Comparison of ENCODE assay signal across 3 cellular contexts in the genomic region with DNA sequence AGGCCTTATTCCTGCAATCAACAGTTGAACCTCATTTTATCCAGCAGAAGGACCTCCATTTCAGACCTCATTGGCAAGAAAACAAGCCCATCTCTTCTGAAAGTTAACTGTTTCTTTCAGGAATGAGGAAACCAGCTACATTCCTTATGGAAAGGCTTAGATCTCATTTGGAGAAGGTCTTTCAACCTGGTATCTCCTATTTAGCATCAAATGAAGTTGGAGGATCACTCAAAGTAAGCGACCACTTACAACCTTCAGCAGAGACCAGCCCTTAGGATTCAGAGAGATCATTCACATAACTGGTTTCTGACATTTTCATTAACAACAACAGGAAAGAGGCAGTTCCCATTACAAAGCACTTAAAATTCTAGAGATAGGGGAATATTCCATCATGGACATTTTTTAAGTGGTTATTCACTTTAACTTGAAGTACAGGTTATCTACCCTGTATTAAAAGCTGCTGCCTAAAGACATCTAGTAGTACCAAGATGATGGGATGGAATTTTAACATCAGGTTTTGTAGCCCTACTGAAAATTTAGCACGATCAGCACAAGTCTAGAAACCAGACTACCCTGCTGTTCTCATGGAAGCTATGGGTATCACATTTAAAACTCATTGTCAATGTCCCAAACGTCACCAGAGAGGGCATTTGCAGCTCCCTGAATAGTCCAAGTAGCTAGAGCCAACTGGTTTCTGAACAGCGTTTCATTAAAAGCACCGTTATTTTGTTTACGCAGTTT.
TF ChIP-seq lines count a peak whose summit lies in the region.

No MANE protein-coding gene starts in this region.

TF ChIP-seq in SK-N-SH treated with all-trans-retinoic acid at 6 μM for 48 hours, 23 proteins besides CTCF, POLR2A, EP300 and RAD21:
- TF ChIP-seq ESRRG (CRISPR knock-in tag; IDR thresholded peaks at IDR 0.05) (no peak), ISL1 (CRISPR knock-in tag; IDR thresholded peaks at IDR 0.05) (peak; percentile 82)

TF ChIP-seq in SK-N-SH, 30 proteins besides CTCF, POLR2A, EP300 and RAD21:
- no peak for TF ChIP-seq RXRA (IDR thresholded peaks at IDR 0.05; ENCODE audit: borderline replicate concordance, low read depth)
- TF ChIP-seq RCOR1 (IDR thresholded peaks at IDR 0.05; ENCODE audit: low read length) = no peak
- TF ChIP-seq ELF1 (IDR thresholded peaks at IDR 0.05) = no peak
- no peak for TF ChIP-seq CHD2 (IDR thresholded peaks at IDR 0.05; ENCODE audit: low read length, partially characterized antibody)
- TF ChIP-seq ZBTB33 (IDR thresholded peaks at IDR 0.05; ENCODE audit: borderline replicate concordance, low read depth) = no peak
- no peak for TF ChIP-seq PBX3 (IDR thresholded peaks at IDR 0.05)
- TF ChIP-seq EZH2phosphoT487 (IDR thresholded peaks at IDR 0.05; ENCODE audit: borderline replicate concordance, low read depth) = no peak
- TF ChIP-seq RFX5 (IDR thresholded peaks at IDR 0.05; ENCODE audit: low read length) = no peak
- TF ChIP-seq FOSL2 (IDR thresholded peaks at IDR 0.05; ENCODE audit: borderline replicate concordance, low read depth) = no peak
- no peak for TF ChIP-seq SMC3 (IDR thresholded peaks at IDR 0.05; ENCODE audit: low read depth, low read length)
- TF ChIP-seq GATA2 (CRISPR knock-in tag; IDR thresholded peaks at IDR 0.05) = no peak
- TF ChIP-seq YY1 (IDR thresholded peaks at IDR 0.05; ENCODE audit: low read depth) = no peak
- no peak for TF ChIP-seq FOXM1 (IDR thresholded peaks at IDR 0.05; ENCODE audit: low read depth)
- TF ChIP-seq SIN3A (IDR thresholded peaks at IDR 0.05; ENCODE audit: borderline replicate concordance, low read depth, low read length) = no peak
- no peak for TF ChIP-seq MAX (IDR thresholded peaks at IDR 0.05; ENCODE audit: low read depth)

TF ChIP-seq in HepG2, 621 proteins besides CTCF, POLR2A, EP300 and RAD21:
- TF ChIP-seq MEIS1 (CRISPR knock-in tag; IDR thresholded peaks at IDR 0.05; ENCODE audit: borderline replicate concordance) (no peak), IRF2 (CRISPR knock-in tag; IDR thresholded peaks at IDR 0.05) (no peak), MAX (IDR thresholded peaks at IDR 0.05) (no peak), HNRNPUL1 (IDR thresholded peaks at IDR 0.05; ENCODE audit: low read depth, low read length) (no peak), TRIM24 (CRISPR knock-in tag; IDR thresholded peaks at IDR 0.05) (no peak), MAFK (conservative IDR thresholded peaks at IDR 0.05 in 1 of 2, IDR thresholded peaks at IDR 0.05 in 1 of 2; ENCODE audit: low read length in 2 of 2) (peak; percentile 50 to 75; a peak in 2 of 4 replicates), ZSCAN9 (CRISPR knock-in tag; IDR thresholded peaks at IDR 0.05; ENCODE audit: borderline replicate concordance) (no peak), ZBTB39 (CRISPR knock-in tag; IDR thresholded peaks at IDR 0.05) (no peak), MAFF (IDR thresholded peaks at IDR 0.05; ENCODE audit: low read depth, low read length) (peak; percentile 45; the same call in 1 of the 2 replicates), THRA (CRISPR knock-in tag; IDR thresholded peaks at IDR 0.05; ENCODE audit: borderline replicate concordance) (no peak), KDM2A (CRISPR knock-in tag; IDR thresholded peaks at IDR 0.05; ENCODE audit: borderline replicate concordance, low read depth) (no peak), MTF2 (CRISPR knock-in tag; IDR thresholded peaks at IDR 0.05; ENCODE audit: borderline replicate concordance) (no peak), CHD4 (IDR thresholded peaks at IDR 0.05; ENCODE audit: borderline replicate concordance, low read length) (no peak), PHF8 (CRISPR knock-in tag; IDR thresholded peaks at IDR 0.05) (no peak)
- TF ChIP-seq, protein P1, sequence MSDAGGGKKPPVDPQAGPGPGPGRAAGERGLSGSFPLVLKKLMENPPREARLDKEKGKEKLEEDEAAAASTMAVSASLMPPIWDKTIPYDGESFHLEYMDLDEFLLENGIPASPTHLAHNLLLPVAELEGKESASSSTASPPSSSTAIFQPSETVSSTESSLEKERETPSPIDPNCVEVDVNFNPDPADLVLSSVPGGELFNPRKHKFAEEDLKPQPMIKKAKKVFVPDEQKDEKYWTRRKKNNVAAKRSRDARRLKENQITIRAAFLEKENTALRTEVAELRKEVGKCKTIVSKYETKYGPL (CRISPR knock-in tag; IDR thresholded peaks at IDR 0.05) = no peak
- TF ChIP-seq, protein P2, sequence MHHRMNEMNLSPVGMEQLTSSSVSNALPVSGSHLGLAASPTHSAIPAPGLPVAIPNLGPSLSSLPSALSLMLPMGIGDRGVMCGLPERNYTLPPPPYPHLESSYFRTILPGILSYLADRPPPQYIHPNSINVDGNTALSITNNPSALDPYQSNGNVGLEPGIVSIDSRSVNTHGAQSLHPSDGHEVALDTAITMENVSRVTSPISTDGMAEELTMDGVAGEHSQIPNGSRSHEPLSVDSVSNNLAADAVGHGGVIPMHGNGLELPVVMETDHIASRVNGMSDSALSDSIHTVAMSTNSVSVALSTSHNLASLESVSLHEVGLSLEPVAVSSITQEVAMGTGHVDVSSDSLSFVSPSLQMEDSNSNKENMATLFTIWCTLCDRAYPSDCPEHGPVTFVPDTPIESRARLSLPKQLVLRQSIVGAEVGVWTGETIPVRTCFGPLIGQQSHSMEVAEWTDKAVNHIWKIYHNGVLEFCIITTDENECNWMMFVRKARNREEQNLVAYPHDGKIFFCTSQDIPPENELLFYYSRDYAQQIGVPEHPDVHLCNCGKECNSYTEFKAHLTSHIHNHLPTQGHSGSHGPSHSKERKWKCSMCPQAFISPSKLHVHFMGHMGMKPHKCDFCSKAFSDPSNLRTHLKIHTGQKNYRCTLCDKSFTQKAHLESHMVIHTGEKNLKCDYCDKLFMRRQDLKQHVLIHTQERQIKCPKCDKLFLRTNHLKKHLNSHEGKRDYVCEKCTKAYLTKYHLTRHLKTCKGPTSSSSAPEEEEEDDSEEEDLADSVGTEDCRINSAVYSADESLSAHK (CRISPR knock-in tag; IDR thresholded peaks at IDR 0.05; ENCODE audit: borderline replicate concordance) = no peak
- TF ChIP-seq, protein P3, sequence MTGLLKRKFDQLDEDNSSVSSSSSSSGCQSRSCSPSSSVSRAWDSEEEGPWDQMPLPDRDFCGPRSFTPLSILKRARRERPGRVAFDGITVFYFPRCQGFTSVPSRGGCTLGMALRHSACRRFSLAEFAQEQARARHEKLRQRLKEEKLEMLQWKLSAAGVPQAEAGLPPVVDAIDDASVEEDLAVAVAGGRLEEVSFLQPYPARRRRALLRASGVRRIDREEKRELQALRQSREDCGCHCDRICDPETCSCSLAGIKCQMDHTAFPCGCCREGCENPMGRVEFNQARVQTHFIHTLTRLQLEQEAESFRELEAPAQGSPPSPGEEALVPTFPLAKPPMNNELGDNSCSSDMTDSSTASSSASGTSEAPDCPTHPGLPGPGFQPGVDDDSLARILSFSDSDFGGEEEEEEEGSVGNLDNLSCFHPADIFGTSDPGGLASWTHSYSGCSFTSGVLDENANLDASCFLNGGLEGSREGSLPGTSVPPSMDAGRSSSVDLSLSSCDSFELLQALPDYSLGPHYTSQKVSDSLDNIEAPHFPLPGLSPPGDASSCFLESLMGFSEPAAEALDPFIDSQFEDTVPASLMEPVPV (CRISPR knock-in tag; IDR thresholded peaks at IDR 0.05) = no peak
TF ChIP-seq in HepG2: peak in this region for 2.
